ENCODE assay signal across 8 cellular contexts in the genomic region with DNA sequence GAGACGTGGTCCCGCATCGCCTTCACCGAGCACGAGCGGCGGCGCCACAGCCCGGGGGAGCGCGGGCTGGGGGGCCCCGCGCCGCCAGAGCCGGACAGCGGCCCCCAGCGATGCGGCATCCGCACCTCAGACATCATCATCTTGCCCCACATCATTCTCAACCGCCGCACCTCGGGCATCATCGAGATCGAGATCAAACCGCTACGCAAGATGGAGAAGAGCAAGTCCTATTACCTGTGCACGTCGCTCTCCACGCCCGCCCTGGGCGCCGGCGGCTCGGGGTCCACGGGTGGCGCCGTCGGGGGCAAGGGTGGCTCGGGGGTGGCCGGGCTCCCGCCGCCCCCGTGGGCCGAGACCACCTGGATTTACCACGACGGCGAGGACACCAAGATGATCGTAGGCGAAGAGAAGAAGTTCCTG. TPM values are rescaled to one million over a fixed set of nuclear protein-coding genes. Genes with fewer than 3 reads are reported as not detected.
DNase-seq lines count a peak whose midpoint lies in the region; ATAC-seq and TF ChIP-seq lines count a peak whose summit lies in the region.

No MANE protein-coding gene starts in this region.

- intact Hi-C loops in breast epithelium (cut with DNase I; ENCODE audit: low total_unique reads) = loop anchor here (10.0 kb wide), 2 partner anchors 326 to 416 kb away; partner anchors contain the start of gene RPEL1

- TF ChIP-seq POLR2A in breast epithelium (IDR thresholded peaks at IDR 0.05) = no peak

- TF ChIP-seq CTCF in breast epithelium (IDR thresholded peaks at IDR 0.05) (no peak), lung (IDR thresholded peaks at IDR 0.05; ENCODE audit: control extremely low read depth, extremely low read depth) (no peak)

- H3K27ac ChIP-seq in breast epithelium (peak overlapping the region; percentile 91), lung (ENCODE audit: low read depth in 1 of 2, low read length in 1 of 2) (peak overlapping the region; percentile 81 to 93), subcutaneous abdominal adipose tissue (ENCODE audit: low read depth, low read length) (peak overlapping the region; percentile 37)

- ATAC-seq in GM19395 (IDR thresholded peaks at IDR 0.05; ENCODE audit: unreplicated experiment) = peak; percentile 2
- no peak for ATAC-seq in lung (ENCODE audit: insufficient read depth, low FRiP score)
- no peak for ATAC-seq in HG03135 (IDR thresholded peaks at IDR 0.05; ENCODE audit: unreplicated experiment)

- H3K36me3 ChIP-seq in breast epithelium = no peaks in the 10 kb centered on the region
- no peaks in the 10 kb centered on the region for H3K36me3 ChIP-seq in lung (ENCODE audit: control insufficient read depth in 2 of 2, insufficient read depth in 2 of 2, low read length in 2 of 2)
- H3K36me3 ChIP-seq in subcutaneous abdominal adipose tissue (ENCODE audit: control insufficient read depth in 5 of 5, insufficient read depth in 5 of 5, low read length in 5 of 5) = no peaks in the 10 kb centered on the region

- H3K4me1 ChIP-seq in breast epithelium (peaks cover 0 to 19% of the 10 kb centered on the region in 2 donors), lung (ENCODE audit: control insufficient read depth in 2 of 2, insufficient read depth in 2 of 2, low read length in 2 of 2) (peaks cover 8 to 11% of the 10 kb centered on the region in 2 donors), subcutaneous abdominal adipose tissue (ENCODE audit: control insufficient read depth in 5 of 5, insufficient read depth in 5 of 5, low read length in 5 of 5) (peaks cover 13 to 43% (median 33%) of the 10 kb centered on the region in 5 donors)

- H3K4me3 ChIP-seq in breast epithelium = peak overlapping the region; percentile 74 to 96 (median 95)
- H3K4me3 ChIP-seq in lung = peak overlapping the region; percentile 97
- H3K4me3 ChIP-seq in subcutaneous abdominal adipose tissue (ENCODE audit: low read depth in 1 of 5, low read length in 5 of 5) = peak overlapping the region; percentile 69 to 99 (median 97)

- H3K9me3 ChIP-seq in breast epithelium (no peaks in the 10 kb centered on the region), lung (ENCODE audit: control insufficient read depth in 2 of 2, insufficient read depth in 1 of 2, low read length in 1 of 2) (no peaks in the 10 kb centered on the region), subcutaneous abdominal adipose tissue (ENCODE audit: control insufficient read depth in 5 of 5, low read length in 5 of 5) (no peaks in the 10 kb centered on the region)

- WGBS in lung, 2 donors = 1% methylated on average over 49 of the region's 49 CpGs

- H3K9ac ChIP-seq in subcutaneous abdominal adipose tissue (ENCODE audit: low read length in 5 of 5) = peak overlapping the region in 4 of 5 donors; percentile 48 to 75 (median 66)

- peak; percentile 36 for DNase-seq in AG08396 (ENCODE audit: low spot score)
- peak; percentile 49 for DNase-seq in SK-N-DZ (ENCODE audit: low spot score)
- DNase-seq in breast epithelium (ENCODE audit: low spot score in 2 of 2) = no peak
- DNase-seq in lung (ENCODE audit: low spot score) = no peak
- DNase-seq in A172 (ENCODE audit: low spot score) = no peak

- H3K27me3 ChIP-seq in breast epithelium (no peaks in the 10 kb centered on the region), lung (ENCODE audit: control insufficient read depth, insufficient read depth) (no peaks in the 10 kb centered on the region), subcutaneous abdominal adipose tissue (ENCODE audit: control insufficient read depth in 5 of 5, insufficient read depth in 4 of 5, low read length in 5 of 5) (peaks cover 0 to 3% (median 0%) of the 10 kb centered on the region in 5 donors)

RNA-seq across cellular contexts. Expression of gene CNNM2, which starts 0.7 kb away (rescaled TPM):
- 4.6 and 5.5 TPM in 2 replicates for polyA plus RNA-seq in SK-N-DZ (2014; cell fraction: cytosol; rRNA removed)
- polyA plus RNA-seq in SK-N-DZ (2014; cell fraction: nucleus; rRNA removed) = 2.1 and 5.5 TPM in 2 replicates
- total RNA-seq in breast epithelium (1 to 10 TPM; 6.4 to 7.2 (median 6.7) TPM), lung (10 to 100 TPM; 10.1 to 18.3 TPM)
- 1 to 10 TPM; 3.0 to 5.4 TPM for polyA plus RNA-seq in lung
- total RNA-seq in A172 (2014; rRNA removed; shearing (Covaris generic)) = 4.1 and 6.8 TPM in 2 replicates

RNA-seq across cellular contexts. Expression of gene AS3MT, which starts 49.6 kb away (rescaled TPM):
- 24.7 and 35.0 TPM in 2 replicates for polyA plus RNA-seq in SK-N-DZ (2014; cell fraction: cytosol; rRNA removed)
- polyA plus RNA-seq in SK-N-DZ (2014; cell fraction: nucleus; rRNA removed) = 15.8 and 16.6 TPM in 2 replicates
- total RNA-seq in breast epithelium (1 to 10 TPM; 3.7 to 5.6 (median 5.2) TPM), lung (1 to 10 TPM in 1 of 2 donors, under 1 TPM in 1; 0.86 to 5.8 TPM)
- 1 to 10 TPM; 1.9 to 3.8 TPM for polyA plus RNA-seq in lung
- 29.4 and 30.1 TPM in 2 replicates for total RNA-seq in A172 (2014; rRNA removed; shearing (Covaris generic))

Comparison
In these comparisons a context has a peak if more than half of its experiments do, and no peak if none do; other contexts are left out.
1. DNase-seq: peak in AG08396 (single experiment) and SK-N-DZ (single experiment); none in breast epithelium (0 of 2), lung (single experiment) and A172 (single experiment).
2. H3K27ac ChIP-seq: peak in every context shown above with its lines; median percentile 91 in breast epithelium; 87 in lung; 37 in subcutaneous abdominal adipose tissue.
3. Peak in every context shown above with its lines, with median percentiles within 50 percentile points of each other: H3K4me3 ChIP-seq.